Comparison of ENCODE assay signal across 16 cellular contexts in genomic region chr19:35559281-35559659, GRCh38. TPM values are rescaled to one million over a fixed set of nuclear protein-coding genes. Genes with fewer than 3 reads are reported as not detected.
A peak's percentile ranks its signal among the peaks of the same experiment; 100 is the strongest.
DNase-seq lines count a peak whose midpoint lies in the region; ATAC-seq, FAIRE-seq and TF ChIP-seq lines count a peak whose summit lies in the region.
"Had no signal": no experiment of that assay in that cellular context is flagged by ENCODE, and none has a peak within 500 bp of the region (broad histone marks: within the 10 kb centered on the region; RNA-seq: fewer than 3 reads in every experiment).

No MANE protein-coding gene starts in this region.

- TF ChIP-seq CTCF in astrocyte (IDR thresholded peaks at IDR 0.05; ENCODE audit: insufficient read depth, low read depth, low read length) (no peak), esophagus squamous epithelium (IDR thresholded peaks at IDR 0.05) (no peak), HepG2 (CRISPR knock-in tag; IDR thresholded peaks at IDR 0.05) (no peak)

- 47 to 52% methylated on average over 10 to 11 of the region's 11 CpGs for WGBS in esophagus squamous epithelium, 2 donors
- WGBS in HepG2 (ENCODE audit: low lambda C conversion rate) = 25% methylated on average over 7 of the region's 11 CpGs

- H3K4me3 Mint-ChIP-seq in astrocyte (ENCODE audit: unreplicated experiment) = peak overlapping the region; percentile 67

- TF ChIP-seq POLR2A in esophagus squamous epithelium (IDR thresholded peaks at IDR 0.05) (no peak), HepG2 (IDR thresholded peaks at IDR 0.05; ENCODE audit: insufficient read depth in 1 of 2, low read depth in 2 of 2, low read length in 2 of 2) (no peak)

- no peaks in the 10 kb centered on the region for H3K9me3 Mint-ChIP-seq in astrocyte (ENCODE audit: unreplicated experiment)
- H3K9me3 Mint-ChIP-seq: effector memory CD8-positive, alpha-beta T cell had no signal

- H3K27ac ChIP-seq in astrocyte (ENCODE audit: low read depth, low read length) (no peak overlapping the region), esophagus squamous epithelium (no peak overlapping the region), HepG2 (ENCODE audit: extremely low read length, insufficient read depth, low read length) (no peak overlapping the region)
- H3K27ac ChIP-seq: RWPE1, VCaP had no signal

- TF ChIP-seq EP300 in HepG2 (IDR thresholded peaks at IDR 0.05; ENCODE audit: low read depth in 2 of 2, low read length in 2 of 2) (no peak), HepG2 (CRISPR knock-in tag; IDR thresholded peaks at IDR 0.05; ENCODE audit: borderline replicate concordance) (no peak)

- H3K9me3 ChIP-seq in astrocyte (ENCODE audit: insufficient read depth, low read depth, low read length) (no peaks in the 10 kb centered on the region), esophagus squamous epithelium (no peaks in the 10 kb centered on the region), HepG2 (ENCODE audit: low read length) (no peaks in the 10 kb centered on the region)

- H3K27me3 Mint-ChIP-seq in astrocyte (ENCODE audit: low read depth, unreplicated experiment) = peaks cover 69% of the 10 kb centered on the region

- in situ Hi-C loops in HepG2 (cut with HindIII; ENCODE audit: extremely low pct_ligation_motif_present, low pct_unique_long_range_greater_than_20kb) = loop anchor here (5.0 kb wide), 1 partner anchor 33 kb away; no protein-coding TSS in a partner anchor

- no TSS peak for BruUV-seq in HepG2 (replicated peaks; lab: Mats Ljungman, UMichigan)

- peak; percentile 39 for DNase-seq in ELF-1 (ENCODE audit: low read depth, low spot score)
- DNase-seq in astrocyte (ENCODE audit: low read depth) = no peak
- no peak for DNase-seq in esophagus squamous epithelium (lab: John Stamatoyannopoulos, UW)
- DNase-seq in AG08395 (ENCODE audit: low spot score) = no peak
- no peak for DNase-seq in HepG2 (ENCODE audit: low spot score)
- DNase-seq: activated T-cell treated with anti-CD3 and anti-CD28 coated beads, Interleukin-2, amount 50 U/mL, for 48 hours; COR-L47; effector memory CD8-positive, alpha-beta T cell; left ventricle myocardium superior; NCI-H446; nucleus accumbens had no signal

- H3K36me3 ChIP-seq in astrocyte (ENCODE audit: insufficient read depth, low read length) = no peaks in the 10 kb centered on the region
- no peaks in the 10 kb centered on the region for H3K36me3 ChIP-seq in esophagus squamous epithelium
- H3K36me3 ChIP-seq in HepG2 (replicated peaks in 1 of 2; ENCODE audit: control insufficient read depth in 1 of 2, insufficient read depth in 2 of 2, low read length in 2 of 2) = no peaks in the 10 kb centered on the region

- no peaks in the 10 kb centered on the region for H3K4me1 Mint-ChIP-seq in astrocyte (ENCODE audit: low read depth, unreplicated experiment)

- H3K4me1 ChIP-seq in astrocyte (ENCODE audit: insufficient read depth, low read length) = peaks cover 2% of the 10 kb centered on the region
- peaks cover 6 to 15% (median 13%) of the 10 kb centered on the region in 3 donors for H3K4me1 ChIP-seq in esophagus squamous epithelium
- H3K4me1 ChIP-seq in HepG2 (ENCODE audit: insufficient read depth, low read length) = peaks cover 19% of the 10 kb centered on the region

- H3K27me3 ChIP-seq in astrocyte (ENCODE audit: insufficient read depth, low read length) (peaks cover 12% of the 10 kb centered on the region), esophagus squamous epithelium (peaks cover 0 to 72% (median 4%) of the 10 kb centered on the region in 4 donors), HepG2 (ENCODE audit: control insufficient read depth in 1 of 2, insufficient read depth in 2 of 2, low read length in 2 of 2) (peaks cover 1 to 48% of the 10 kb centered on the region in 2 experiments; a peak in 3 of 5 replicates)

- CTCF ChIA-PET in HepG2 (lab: Yijun Ruan, JAX; ENCODE audit: low intra/inter-chr PET ratio, low total read pairs) = no interaction called here

- no peak overlapping the region for H3K4me3 ChIP-seq in astrocyte (ENCODE audit: insufficient read depth, low read depth, low read length)
- H3K4me3 ChIP-seq in esophagus squamous epithelium = no peak overlapping the region
- H3K4me3 ChIP-seq in HepG2 (replicated peaks in 1 of 3; ENCODE audit: insufficient read depth in 1 of 3, low read depth in 2 of 3, low read length in 3 of 3) = no peak overlapping the region

- H3K9ac ChIP-seq in astrocyte (ENCODE audit: low read length) (no peak overlapping the region), HepG2 (ENCODE audit: insufficient read depth, low read depth, low read length) (no peak overlapping the region)

- H2AFZ ChIP-seq in astrocyte (ENCODE audit: low read depth, low read length) (no peak overlapping the region), HepG2 (ENCODE audit: low read length) (no peak overlapping the region)

- intact Hi-C loops in esophagus squamous epithelium (cut with DNase I) (no loop called here), HepG2 (cut with micrococcal nuclease; ENCODE audit: unreplicated experiment) (loop anchor here (5.0 to 10.0 kb wide), 3 partner anchors 33 to 86 kb away; partner anchors contain the start of genes COX6B1, ETV2 and HAUS5)

- H3K4me2 ChIP-seq in astrocyte (ENCODE audit: low read length) (no peak overlapping the region), HepG2 (ENCODE audit: low read depth, low read length) (no peak overlapping the region)

- H4K20me1 ChIP-seq in astrocyte (ENCODE audit: insufficient read depth, low read length) (no peaks in the 10 kb centered on the region), HepG2 (ENCODE audit: insufficient read depth, low read length) (no peaks in the 10 kb centered on the region)

- POLR2A ChIA-PET in HepG2 (lab: Yijun Ruan, JAX) = no interaction called here

- H3K79me2 ChIP-seq in astrocyte (ENCODE audit: insufficient read depth, low read length) (no peaks in the 10 kb centered on the region), HepG2 (ENCODE audit: insufficient read depth, low read length) (no peaks in the 10 kb centered on the region)

- peak; percentile 51 for ATAC-seq in GM18909 (IDR thresholded peaks at IDR 0.05; ENCODE audit: poor library complexity, unreplicated experiment)
- peak; percentile 74 for ATAC-seq in HG03354 (IDR thresholded peaks at IDR 0.05; ENCODE audit: poor library complexity, severe bottlenecking, unreplicated experiment)
- no peak for ATAC-seq in HepG2
- ATAC-seq: effector memory CD8-positive, alpha-beta T cell; left ventricle myocardium superior had no signal

- no peak for FAIRE-seq in astrocyte (lab: Jason Lieb, UNC)
- no peak for FAIRE-seq in HepG2 (lab: Jason Lieb, UNC)

- no peaks in the 10 kb centered on the region for H3K36me3 Mint-ChIP-seq in astrocyte (ENCODE audit: low read depth, unreplicated experiment)

- H3K27ac Mint-ChIP-seq in astrocyte (ENCODE audit: unreplicated experiment) = no peak overlapping the region
- H3K27ac Mint-ChIP-seq: effector memory CD8-positive, alpha-beta T cell had no signal

- no peak for TF ChIP-seq RAD21 in HepG2 (CRISPR knock-in tag; IDR thresholded peaks at IDR 0.05)

RNA-seq across cellular contexts. Expression of gene ATP4A, which starts 4.2 kb away (rescaled TPM):
- total RNA-seq in astrocyte (not detected in 2 replicates), esophagus squamous epithelium (under 1 TPM in 1 of 4 donors, not detected in 3; 0.18 TPM), HepG2 (2016; rRNA removed; fragmentation: Illumina TruSeq; extraction: Trizol) (0.11 TPM in 1 of 2 replicates, not detected in the other)
- not detected in 2 replicates for total RNA-seq in HepG2 (2016; cell fraction: cytosol; rRNA removed; fragmentation: Illumina TruSeq; extraction: Trizol; ENCODE audit: low read depth)
- 0.39 TPM in 2 replicates for total RNA-seq in HepG2 (2016; cell fraction: insoluble cytoplasmic fraction; rRNA removed; fragmentation: Illumina TruSeq; extraction: Trizol)
- total RNA-seq in HepG2 (2016; cell fraction: membrane; rRNA removed; fragmentation: Illumina TruSeq; extraction: Trizol) = 0.28 and 0.31 TPM in 2 replicates
- total RNA-seq in HepG2 (2016; cell fraction: nucleus; rRNA removed; fragmentation: Illumina TruSeq; extraction: Trizol) = 0.66 TPM in 1 of 2 replicates, not detected in the other
- polyA plus RNA-seq in HepG2 (2011; rRNA removed) = 0.08 and 0.09 TPM in 2 replicates
- polyA plus RNA-seq in HepG2 (2011; cell fraction: cytosol; rRNA removed) = 0.04 and 0.15 TPM in 2 replicates
- polyA plus RNA-seq in HepG2 (2011; cell fraction: nucleus; rRNA removed) = 0.51 and 0.69 TPM in 2 replicates
- polyA plus RNA-seq in HepG2 (2012) = 0.07 and 0.13 TPM in 2 replicates
- 0.07 and 0.15 TPM in 2 replicates for polyA plus RNA-seq in HepG2 (2016; cell fraction: cytosol; fragmentation: Illumina TruSeq; extraction: Trizol; ENCODE audit: low read depth)
- polyA plus RNA-seq in HepG2 (2016; cell fraction: insoluble cytoplasmic fraction; fragmentation: Illumina TruSeq; extraction: Trizol; ENCODE audit: low read depth) = 0.13 TPM in 1 of 2 replicates, not detected in the other
- polyA plus RNA-seq in HepG2 (2016; cell fraction: membrane; fragmentation: Illumina TruSeq; extraction: Trizol; ENCODE audit: low read depth) = 0.22 TPM in 1 of 2 replicates, not detected in the other
- polyA plus RNA-seq in HepG2 (2016; cell fraction: nucleus; fragmentation: Illumina TruSeq; extraction: Trizol; ENCODE audit: insufficient read depth, low read depth) = 0.68 and 0.98 TPM in 2 replicates
- 0.18 TPM in 1 of 2 replicates, not detected in the other for polyA minus RNA-seq in HepG2 (2011; rRNA and poly(A)+ RNA removed; ENCODE audit: low replicate concordance)
- not detected in 2 replicates for polyA minus RNA-seq in HepG2 (2011; cell fraction: cytosol; rRNA and poly(A)+ RNA removed)
- polyA minus RNA-seq in HepG2 (2011; cell fraction: nucleus; rRNA and poly(A)+ RNA removed) = 0.13 TPM in 1 of 2 replicates, not detected in the other
- total RNA-seq: glomerular endothelial cell, left ventricle myocardium superior had no signal

RNA-seq across cellular contexts. Expression of gene TMEM147, which starts 13.8 kb away (rescaled TPM):
- total RNA-seq in astrocyte (68.2 and 69.3 TPM in 2 replicates), esophagus squamous epithelium (100 to 1,000 TPM in 1 of 4 donors, 10 to 100 TPM in 3; 68.1 to 119 (median 89.6) TPM), HepG2 (2016; rRNA removed; fragmentation: Illumina TruSeq; extraction: Trizol) (85.8 and 141 TPM in 2 replicates)
- 264 and 362 TPM in 2 replicates for total RNA-seq in HepG2 (2016; cell fraction: cytosol; rRNA removed; fragmentation: Illumina TruSeq; extraction: Trizol; ENCODE audit: low read depth)
- total RNA-seq in HepG2 (2016; cell fraction: insoluble cytoplasmic fraction; rRNA removed; fragmentation: Illumina TruSeq; extraction: Trizol) = 91.4 and 136 TPM in 2 replicates
- total RNA-seq in HepG2 (2016; cell fraction: membrane; rRNA removed; fragmentation: Illumina TruSeq; extraction: Trizol) = 202 and 264 TPM in 2 replicates
- 88.0 and 104 TPM in 2 replicates for total RNA-seq in HepG2 (2016; cell fraction: nucleus; rRNA removed; fragmentation: Illumina TruSeq; extraction: Trizol)
- polyA plus RNA-seq in HepG2 (2011; rRNA removed) = 176 and 188 TPM in 2 replicates
- polyA plus RNA-seq in HepG2 (2011; cell fraction: cytosol; rRNA removed) = 174 and 213 TPM in 2 replicates
- 105 and 125 TPM in 2 replicates for polyA plus RNA-seq in HepG2 (2011; cell fraction: nucleus; rRNA removed)
- 78.4 and 132 TPM in 2 replicates for polyA plus RNA-seq in HepG2 (2012)
- polyA plus RNA-seq in HepG2 (2016; cell fraction: cytosol; fragmentation: Illumina TruSeq; extraction: Trizol; ENCODE audit: low read depth) = 361 and 462 TPM in 2 replicates
- 102 and 104 TPM in 2 replicates for polyA plus RNA-seq in HepG2 (2016; cell fraction: insoluble cytoplasmic fraction; fragmentation: Illumina TruSeq; extraction: Trizol; ENCODE audit: low read depth)
- 235 and 269 TPM in 2 replicates for polyA plus RNA-seq in HepG2 (2016; cell fraction: membrane; fragmentation: Illumina TruSeq; extraction: Trizol; ENCODE audit: low read depth)
- polyA plus RNA-seq in HepG2 (2016; cell fraction: nucleus; fragmentation: Illumina TruSeq; extraction: Trizol; ENCODE audit: insufficient read depth, low read depth) = 176 and 183 TPM in 2 replicates
- polyA minus RNA-seq in HepG2 (2011; rRNA and poly(A)+ RNA removed; ENCODE audit: low replicate concordance) = 321 and 438 TPM in 2 replicates
- polyA minus RNA-seq in HepG2 (2011; cell fraction: cytosol; rRNA and poly(A)+ RNA removed) = 44.9 and 50.7 TPM in 2 replicates
- polyA minus RNA-seq in HepG2 (2011; cell fraction: nucleus; rRNA and poly(A)+ RNA removed) = 18.3 and 26.4 TPM in 2 replicates

RNA-seq across cellular contexts. Expression of gene GAPDHS, which starts 26.0 kb away (rescaled TPM):
- total RNA-seq in astrocyte = not detected in 2 replicates
- not detected for total RNA-seq in esophagus squamous epithelium
- not detected in 2 replicates for total RNA-seq in HepG2 (2016; rRNA removed; fragmentation: Illumina TruSeq; extraction: Trizol)
- not detected in 2 replicates for total RNA-seq in HepG2 (2016; cell fraction: cytosol; rRNA removed; fragmentation: Illumina TruSeq; extraction: Trizol; ENCODE audit: low read depth)
- not detected in 2 replicates for total RNA-seq in HepG2 (2016; cell fraction: insoluble cytoplasmic fraction; rRNA removed; fragmentation: Illumina TruSeq; extraction: Trizol)
- not detected in 2 replicates for total RNA-seq in HepG2 (2016; cell fraction: membrane; rRNA removed; fragmentation: Illumina TruSeq; extraction: Trizol)
- total RNA-seq in HepG2 (2016; cell fraction: nucleus; rRNA removed; fragmentation: Illumina TruSeq; extraction: Trizol) = not detected in 2 replicates
- 0.09 TPM in 1 of 2 replicates, not detected in the other for polyA plus RNA-seq in HepG2 (2011; rRNA removed)
- not detected in 2 replicates for polyA plus RNA-seq in HepG2 (2011; cell fraction: cytosol; rRNA removed)
- polyA plus RNA-seq in HepG2 (2011; cell fraction: nucleus; rRNA removed) = not detected in 2 replicates
- polyA plus RNA-seq in HepG2 (2012) = not detected in 2 replicates
- not detected in 2 replicates for polyA plus RNA-seq in HepG2 (2016; cell fraction: cytosol; fragmentation: Illumina TruSeq; extraction: Trizol; ENCODE audit: low read depth)
- not detected in 2 replicates for polyA plus RNA-seq in HepG2 (2016; cell fraction: insoluble cytoplasmic fraction; fragmentation: Illumina TruSeq; extraction: Trizol; ENCODE audit: low read depth)
- polyA plus RNA-seq in HepG2 (2016; cell fraction: membrane; fragmentation: Illumina TruSeq; extraction: Trizol; ENCODE audit: low read depth) = not detected in 2 replicates
- not detected in 2 replicates for polyA plus RNA-seq in HepG2 (2016; cell fraction: nucleus; fragmentation: Illumina TruSeq; extraction: Trizol; ENCODE audit: insufficient read depth, low read depth)
- not detected in 2 replicates for polyA minus RNA-seq in HepG2 (2011; rRNA and poly(A)+ RNA removed; ENCODE audit: low replicate concordance)
- not detected in 2 replicates for polyA minus RNA-seq in HepG2 (2011; cell fraction: cytosol; rRNA and poly(A)+ RNA removed)
- polyA minus RNA-seq in HepG2 (2011; cell fraction: nucleus; rRNA and poly(A)+ RNA removed) = not detected in 2 replicates
- total RNA-seq: glomerular endothelial cell, left ventricle myocardium superior had no signal

RNA-seq across cellular contexts. Expression of gene PMIS2, which starts 26.7 kb away (rescaled TPM):
- total RNA-seq in astrocyte = not detected in 2 replicates
- total RNA-seq in esophagus squamous epithelium = not detected
- not detected in 2 replicates for total RNA-seq in HepG2 (2016; rRNA removed; fragmentation: Illumina TruSeq; extraction: Trizol)
- total RNA-seq in HepG2 (2016; cell fraction: cytosol; rRNA removed; fragmentation: Illumina TruSeq; extraction: Trizol; ENCODE audit: low read depth) = not detected in 2 replicates
- not detected in 2 replicates for total RNA-seq in HepG2 (2016; cell fraction: insoluble cytoplasmic fraction; rRNA removed; fragmentation: Illumina TruSeq; extraction: Trizol)
- not detected in 2 replicates for total RNA-seq in HepG2 (2016; cell fraction: membrane; rRNA removed; fragmentation: Illumina TruSeq; extraction: Trizol)
- total RNA-seq in HepG2 (2016; cell fraction: nucleus; rRNA removed; fragmentation: Illumina TruSeq; extraction: Trizol) = not detected in 2 replicates
- not detected in 2 replicates for polyA plus RNA-seq in HepG2 (2011; rRNA removed)
- polyA plus RNA-seq in HepG2 (2011; cell fraction: cytosol; rRNA removed) = not detected in 2 replicates
- not detected in 2 replicates for polyA plus RNA-seq in HepG2 (2011; cell fraction: nucleus; rRNA removed)
- not detected in 2 replicates for polyA plus RNA-seq in HepG2 (2012)
- not detected in 2 replicates for polyA plus RNA-seq in HepG2 (2016; cell fraction: cytosol; fragmentation: Illumina TruSeq; extraction: Trizol; ENCODE audit: low read depth)
- not detected in 2 replicates for polyA plus RNA-seq in HepG2 (2016; cell fraction: insoluble cytoplasmic fraction; fragmentation: Illumina TruSeq; extraction: Trizol; ENCODE audit: low read depth)
- not detected in 2 replicates for polyA plus RNA-seq in HepG2 (2016; cell fraction: membrane; fragmentation: Illumina TruSeq; extraction: Trizol; ENCODE audit: low read depth)
- polyA plus RNA-seq in HepG2 (2016; cell fraction: nucleus; fragmentation: Illumina TruSeq; extraction: Trizol; ENCODE audit: insufficient read depth, low read depth) = not detected in 2 replicates
- polyA minus RNA-seq in HepG2 (2011; rRNA and poly(A)+ RNA removed; ENCODE audit: low replicate concordance) = not detected in 2 replicates
- not detected in 2 replicates for polyA minus RNA-seq in HepG2 (2011; cell fraction: cytosol; rRNA and poly(A)+ RNA removed)
- polyA minus RNA-seq in HepG2 (2011; cell fraction: nucleus; rRNA and poly(A)+ RNA removed) = not detected in 2 replicates
- total RNA-seq: glomerular endothelial cell, left ventricle myocardium superior had no signal

RNA-seq across cellular contexts. Expression of gene SBSN, which starts 31.2 kb away (rescaled TPM):
- 0.18 and 0.38 TPM in 2 replicates for total RNA-seq in astrocyte
- 1,000 to 10,000 TPM in 1 of 4 donors, 100 to 1,000 TPM in 2, 10 to 100 TPM in 1; 58.2 to 1,096 (median 541) TPM for total RNA-seq in esophagus squamous epithelium
- total RNA-seq in HepG2 (2016; rRNA removed; fragmentation: Illumina TruSeq; extraction: Trizol) = not detected in 2 replicates
- total RNA-seq in HepG2 (2016; cell fraction: cytosol; rRNA removed; fragmentation: Illumina TruSeq; extraction: Trizol; ENCODE audit: low read depth) = not detected in 2 replicates
- not detected in 2 replicates for total RNA-seq in HepG2 (2016; cell fraction: insoluble cytoplasmic fraction; rRNA removed; fragmentation: Illumina TruSeq; extraction: Trizol)
- total RNA-seq in HepG2 (2016; cell fraction: membrane; rRNA removed; fragmentation: Illumina TruSeq; extraction: Trizol) = not detected in 2 replicates
- not detected in 2 replicates for total RNA-seq in HepG2 (2016; cell fraction: nucleus; rRNA removed; fragmentation: Illumina TruSeq; extraction: Trizol)
- not detected in 2 replicates for polyA plus RNA-seq in HepG2 (2011; rRNA removed)
- polyA plus RNA-seq in HepG2 (2011; cell fraction: cytosol; rRNA removed) = not detected in 2 replicates
- polyA plus RNA-seq in HepG2 (2011; cell fraction: nucleus; rRNA removed) = not detected in 2 replicates
- 0.16 TPM in 1 of 2 replicates, not detected in the other for polyA plus RNA-seq in HepG2 (2012)
- polyA plus RNA-seq in HepG2 (2016; cell fraction: cytosol; fragmentation: Illumina TruSeq; extraction: Trizol; ENCODE audit: low read depth) = not detected in 2 replicates
- not detected in 2 replicates for polyA plus RNA-seq in HepG2 (2016; cell fraction: insoluble cytoplasmic fraction; fragmentation: Illumina TruSeq; extraction: Trizol; ENCODE audit: low read depth)
- not detected in 2 replicates for polyA plus RNA-seq in HepG2 (2016; cell fraction: membrane; fragmentation: Illumina TruSeq; extraction: Trizol; ENCODE audit: low read depth)
- not detected in 2 replicates for polyA plus RNA-seq in HepG2 (2016; cell fraction: nucleus; fragmentation: Illumina TruSeq; extraction: Trizol; ENCODE audit: insufficient read depth, low read depth)
- not detected in 2 replicates for polyA minus RNA-seq in HepG2 (2011; rRNA and poly(A)+ RNA removed; ENCODE audit: low replicate concordance)
- not detected in 2 replicates for polyA minus RNA-seq in HepG2 (2011; cell fraction: cytosol; rRNA and poly(A)+ RNA removed)
- not detected in 2 replicates for polyA minus RNA-seq in HepG2 (2011; cell fraction: nucleus; rRNA and poly(A)+ RNA removed)
- total RNA-seq: glomerular endothelial cell, left ventricle myocardium superior had no signal
